In genomic region chr10:61867817-61868216, GRCh38 we compare ENCODE assay signal across 8 cellular contexts. TPM values are rescaled to one million over a fixed set of nuclear protein-coding genes. Genes with fewer than 3 reads are reported as not detected.
A peak's percentile ranks its signal among the peaks of the same experiment; 100 is the strongest.
DNase-seq lines count a peak whose midpoint lies in the region; ATAC-seq and TF ChIP-seq lines count a peak whose summit lies in the region.
"Not testable (repeated sequence)": the region's sequence is repeated elsewhere in the genome, so short reads cannot be mapped to it uniquely, and the experiment has no call there.

No MANE protein-coding gene starts in this region.

- intact Hi-C loops in CD8-positive, alpha-beta T cell (cut with DNase I, micrococcal nuclease), result loop anchor here in 1 of 2 experiments (1.0 to 5.0 kb wide), 3 partner anchors 35 to 1051 kb away; no protein-coding TSS in a partner anchor
- intact Hi-C loops in esophagus squamous epithelium (cut with DNase I), result not testable (repeated sequence)

- ATAC-seq in CD8-positive, alpha-beta T cell; activated naive CD8-positive, alpha-beta T cell treated with anti-CD3 and anti-CD28 coated beads, Interleukin-2, amount 10 ng/mL, durations not matched to agents 7 days and 5 days (ENCODE audit: low read depth): not testable (repeated sequence)

- WGBS in esophagus squamous epithelium, 2 donors, result 50 to 60% methylated on average over 1 of the region's 25 CpGs

- H3K36me3 Mint-ChIP-seq in CD8-positive, alpha-beta T cell; T-helper 2 cell treated with Interferon-gamma antibody and Interleukin-4, amounts not matched to agents 5 μg/mL and 100 μg/mL, for 36 hours (ENCODE audit: low read depth); activated naive CD8-positive, alpha-beta T cell treated with anti-CD3 and anti-CD28 coated beads, Interleukin-2, amount 10 ng/mL, durations not matched to agents 7 days and 5 days; stimulated activated naive CD8-positive, alpha-beta T cell treated with anti-CD3 and anti-CD28 coated beads, Interleukin-15, Interleukin-2, amounts not matched to agents 100 ng/mL and 50 ng/mL, for 24 hours (ENCODE audit: low read depth): not testable (repeated sequence)

- POLR2A ChIA-PET in CD8-positive, alpha-beta T cell (lab: Charles Lee), result interaction anchor here (1.0 to 2.1 kb wide), 3 partner anchors 31 to 117 kb away, joined by 4 to 6 read pairs (median 6); no protein-coding TSS in a partner anchor
- POLR2A ChIA-PET in activated naive CD8-positive, alpha-beta T cell treated with anti-CD3 and anti-CD28 coated beads, Interleukin-2, amount 10 ng/mL, durations not matched to agents 7 days and 5 days (lab: Charles Lee), result interaction anchor here (1.3 to 1.7 kb wide), 3 partner anchors 31 to 117 kb away, joined by 5 to 7 read pairs (median 5); no protein-coding TSS in a partner anchor

- not testable (repeated sequence) for H3K27me3 ChIP-seq in CD8-positive, alpha-beta T cell (ENCODE audit: insufficient read depth, low read length); esophagus squamous epithelium

- not testable (repeated sequence) for H3K9me3 Mint-ChIP-seq in CD8-positive, alpha-beta T cell; T-helper 2 cell treated with Interferon-gamma antibody and Interleukin-4, amounts not matched to agents 5 μg/mL and 100 μg/mL, for 36 hours; activated naive CD8-positive, alpha-beta T cell treated with anti-CD3 and anti-CD28 coated beads, Interleukin-2, amount 10 ng/mL, durations not matched to agents 7 days and 5 days; stimulated activated naive CD8-positive, alpha-beta T cell treated with anti-CD3 and anti-CD28 coated beads, Interleukin-15, Interleukin-2, amounts not matched to agents 100 ng/mL and 50 ng/mL, for 24 hours

- H3K4me1 ChIP-seq in CD8-positive, alpha-beta T cell (ENCODE audit: insufficient read depth, low read length), result not testable (repeated sequence)
- peaks cover 0 to 27% (median 4%) of the 10 kb centered on the region in 3 donors for H3K4me1 ChIP-seq in esophagus squamous epithelium

- H3K27ac ChIP-seq in CD8-positive, alpha-beta T cell (ENCODE audit: low read depth, low read length), result not testable (repeated sequence)
- peak overlapping the region in 3 of 4 donors; percentile 26 to 42 (median 39) for H3K27ac ChIP-seq in esophagus squamous epithelium

- CTCF ChIA-PET in CD8-positive, alpha-beta T cell (lab: Charles Lee), result interaction anchor here (0.8 to 3.4 kb wide), 6 partner anchors 9 to 121 kb away, joined by 3 to 23 read pairs (median 4); no protein-coding TSS in a partner anchor

- H3K27ac Mint-ChIP-seq in CD8-positive, alpha-beta T cell, result peak overlapping the region; percentile 87
- H3K27ac Mint-ChIP-seq in T-helper 2 cell treated with Interferon-gamma antibody and Interleukin-4, amounts not matched to agents 5 μg/mL and 100 μg/mL, for 36 hours; stimulated activated naive CD8-positive, alpha-beta T cell treated with anti-CD3 and anti-CD28 coated beads, Interleukin-15, Interleukin-2, amounts not matched to agents 100 ng/mL and 50 ng/mL, for 24 hours: not testable (repeated sequence)
- peak overlapping the region; percentile 51 for H3K27ac Mint-ChIP-seq in activated naive CD8-positive, alpha-beta T cell treated with anti-CD3 and anti-CD28 coated beads, Interleukin-2, amount 10 ng/mL, durations not matched to agents 7 days and 5 days

- not testable (repeated sequence) for TF ChIP-seq CTCF in CD8-positive, alpha-beta T cell (IDR thresholded peaks at IDR 0.05)
- TF ChIP-seq CTCF in esophagus squamous epithelium (IDR thresholded peaks at IDR 0.05), result peak in 1 of 6 experiments; percentile 13

- not testable (repeated sequence) for H3K4me1 Mint-ChIP-seq in CD8-positive, alpha-beta T cell (ENCODE audit: low read depth); T-helper 2 cell treated with Interferon-gamma antibody and Interleukin-4, amounts not matched to agents 5 μg/mL and 100 μg/mL, for 36 hours (ENCODE audit: low read depth); activated naive CD8-positive, alpha-beta T cell treated with anti-CD3 and anti-CD28 coated beads, Interleukin-2, amount 10 ng/mL, durations not matched to agents 7 days and 5 days; stimulated activated naive CD8-positive, alpha-beta T cell treated with anti-CD3 and anti-CD28 coated beads, Interleukin-15, Interleukin-2, amounts not matched to agents 100 ng/mL and 50 ng/mL, for 24 hours (ENCODE audit: low read depth)

- H3K9me3 ChIP-seq in CD8-positive, alpha-beta T cell (ENCODE audit: low read length); esophagus squamous epithelium: not testable (repeated sequence)

- H3K36me3 ChIP-seq in CD8-positive, alpha-beta T cell (ENCODE audit: insufficient read depth, low read length); esophagus squamous epithelium: not testable (repeated sequence)

- peak; percentile 35 to 83 (median 47) for DNase-seq in CD8-positive, alpha-beta T cell
- peak; percentile 32 for DNase-seq in T-helper 2 cell treated with Interferon-gamma antibody and Interleukin-4, amounts not matched to agents 5 μg/mL and 100 μg/mL, for 36 hours (ENCODE audit: low spot score)
- peak; percentile 64 for DNase-seq in activated CD8-positive, alpha-beta memory T cell treated with anti-CD3 and anti-CD28 coated beads, Interleukin-2, amount 50 U/mL, for 48 hours
- DNase-seq in activated naive CD8-positive, alpha-beta T cell treated with anti-CD3 and anti-CD28 coated beads, Interleukin-2, amount 10 ng/mL, durations not matched to agents 7 days and 5 days, result peak; percentile 76
- not testable (repeated sequence) for DNase-seq in esophagus squamous epithelium (lab: John Stamatoyannopoulos, UW)
- peak; percentile 48 for DNase-seq in mucosa of gallbladder (ENCODE audit: low spot score)
- peak; percentile 49 for DNase-seq in stimulated activated CD4-positive, alpha-beta T cell treated with anti-CD3 and anti-CD28 coated beads, Interleukin-1b, Interleukin-23, amount 100 ng/mL, for 48 hours

- TF ChIP-seq POLR2A in esophagus squamous epithelium (IDR thresholded peaks at IDR 0.05), result peak in 1 of 4 donors; percentile 29

- peak overlapping the region; percentile 79 for H3K4me3 Mint-ChIP-seq in CD8-positive, alpha-beta T cell
- H3K4me3 Mint-ChIP-seq in T-helper 2 cell treated with Interferon-gamma antibody and Interleukin-4, amounts not matched to agents 5 μg/mL and 100 μg/mL, for 36 hours, result peak overlapping the region; percentile 50
- peak overlapping the region; percentile 58 for H3K4me3 Mint-ChIP-seq in activated naive CD8-positive, alpha-beta T cell treated with anti-CD3 and anti-CD28 coated beads, Interleukin-2, amount 10 ng/mL, durations not matched to agents 7 days and 5 days
- H3K4me3 Mint-ChIP-seq in stimulated activated naive CD8-positive, alpha-beta T cell treated with anti-CD3 and anti-CD28 coated beads, Interleukin-15, Interleukin-2, amounts not matched to agents 100 ng/mL and 50 ng/mL, for 24 hours, result peak overlapping the region; percentile 63

- not testable (repeated sequence) for H3K4me3 ChIP-seq in CD8-positive, alpha-beta T cell (ENCODE audit: low read depth, low read length)
- peak overlapping the region; percentile 17 to 41 (median 38) for H3K4me3 ChIP-seq in esophagus squamous epithelium

- not testable (repeated sequence) for H3K27me3 Mint-ChIP-seq in CD8-positive, alpha-beta T cell (ENCODE audit: low read depth); T-helper 2 cell treated with Interferon-gamma antibody and Interleukin-4, amounts not matched to agents 5 μg/mL and 100 μg/mL, for 36 hours (ENCODE audit: low read depth); activated naive CD8-positive, alpha-beta T cell treated with anti-CD3 and anti-CD28 coated beads, Interleukin-2, amount 10 ng/mL, durations not matched to agents 7 days and 5 days; stimulated activated naive CD8-positive, alpha-beta T cell treated with anti-CD3 and anti-CD28 coated beads, Interleukin-15, Interleukin-2, amounts not matched to agents 100 ng/mL and 50 ng/mL, for 24 hours

RNA-seq across cellular contexts. Expression of gene ARID5B, which starts 33.7 kb away (rescaled TPM):
- total RNA-seq in CD8-positive, alpha-beta T cell, result 10 to 100 TPM; 17.5 to 18.4 TPM
- 10 to 100 TPM; 25.4 to 26.1 TPM for total RNA-seq in activated naive CD8-positive, alpha-beta T cell treated with anti-CD3 and anti-CD28 coated beads, Interleukin-2, amount 10 ng/mL, durations not matched to agents 7 days and 5 days
- total RNA-seq in esophagus squamous epithelium (10 to 100 TPM; 18.0 to 38.1 (median 30.2) TPM), mucosa of gallbladder (50.6 TPM)
